ENCODE assay signal across 20 cellular contexts in genomic region chr3:184942735-184943134, GRCh38.
"Had no signal": no experiment of that assay in that cellular context is flagged by ENCODE, and none has a peak within 500 bp of the region (broad histone marks: within the 10 kb centered on the region; RNA-seq: fewer than 3 reads in every experiment).

No MANE protein-coding gene starts in this region.

- H3K4me3 ChIP-seq: dorsolateral prefrontal cortex, lung, sigmoid colon, stomach, vagina had no signal

- ATAC-seq: foreskin keratinocyte; stimulated activated effector memory CD8-positive, alpha-beta T cell treated with anti-CD3 and anti-CD28 coated beads, Interleukin-12 subunit alpha, Interleukin-12 subunit beta, amount 100 ng/mL, for 72 hours had no signal

- DNase-seq: activated B cell treated with CpG ODN at 0.5 μM for 24 hours; activated CD4-positive, alpha-beta memory T cell treated with anti-CD3 and anti-CD28 coated beads for 36 hours; activated CD4-positive, alpha-beta T cell treated with anti-CD3 and anti-CD28 coated beads for 4 hours; activated naive CD4-positive, alpha-beta T cell treated with Interleukin-2 at 50 U/mL for 16 hours; anterior cingulate cortex; central memory CD4-positive, alpha-beta T cell; dorsolateral prefrontal cortex; foreskin keratinocyte; midbrain; nucleus accumbens; posterior cingulate gyrus; sigmoid colon; stimulated activated CD4-positive, alpha-beta T cell treated with anti-CD3 and anti-CD28 coated beads, Interleukin-4, amount 100 ng/mL, for 24 hours; stomach; trophoblast cell had no signal

- H3K27me3 Mint-ChIP-seq: activated B cell treated with CpG ODN at 0.5 μM for 24 hours; activated CD4-positive, alpha-beta memory T cell treated with anti-CD3 and anti-CD28 coated beads for 36 hours; brain had no signal

- H3K4me1 ChIP-seq: foreskin keratinocyte, sigmoid colon, stomach, vagina had no signal

- H3K27ac ChIP-seq: dorsolateral prefrontal cortex, foreskin keratinocyte, sigmoid colon, stomach, vagina had no signal

- H3K4me1 Mint-ChIP-seq: activated B cell treated with CpG ODN at 0.5 μM for 24 hours; brain; stimulated activated effector memory CD8-positive, alpha-beta T cell treated with anti-CD3 and anti-CD28 coated beads, Interleukin-12 subunit alpha, Interleukin-12 subunit beta, amount 100 ng/mL, for 72 hours had no signal

- H3K9me3 Mint-ChIP-seq: activated B cell treated with CpG ODN at 0.5 μM for 24 hours; activated CD4-positive, alpha-beta memory T cell treated with anti-CD3 and anti-CD28 coated beads for 36 hours; brain; nephron; stimulated activated effector memory CD8-positive, alpha-beta T cell treated with anti-CD3 and anti-CD28 coated beads, Interleukin-12 subunit alpha, Interleukin-12 subunit beta, amount 100 ng/mL, for 72 hours had no signal

- H3K4me3 Mint-ChIP-seq: activated B cell treated with CpG ODN at 0.5 μM for 24 hours; activated CD4-positive, alpha-beta memory T cell treated with anti-CD3 and anti-CD28 coated beads for 36 hours; brain; nephron; stimulated activated effector memory CD8-positive, alpha-beta T cell treated with anti-CD3 and anti-CD28 coated beads, Interleukin-12 subunit alpha, Interleukin-12 subunit beta, amount 100 ng/mL, for 72 hours had no signal

- H3K27me3 ChIP-seq: dorsolateral prefrontal cortex, foreskin keratinocyte, sigmoid colon, stomach, vagina had no signal

- H3K27ac Mint-ChIP-seq: activated B cell treated with CpG ODN at 0.5 μM for 24 hours; activated CD4-positive, alpha-beta memory T cell treated with anti-CD3 and anti-CD28 coated beads for 36 hours; brain; nephron; stimulated activated effector memory CD8-positive, alpha-beta T cell treated with anti-CD3 and anti-CD28 coated beads, Interleukin-12 subunit alpha, Interleukin-12 subunit beta, amount 100 ng/mL, for 72 hours had no signal

- H3K9me3 ChIP-seq: sigmoid colon, stomach, vagina had no signal
